ENCODE assay signal across 8 cellular contexts in genomic region chr2:19363474-19363778, GRCh38. TPM values are rescaled to one million over a fixed set of nuclear protein-coding genes. Genes with fewer than 3 reads are reported as not detected.
DNase-seq lines count a peak whose midpoint lies in the region; ATAC-seq and TF ChIP-seq lines count a peak whose summit lies in the region.

No MANE protein-coding gene starts in this region.

- H3K36me3 ChIP-seq in lower lobe of right lung (no peaks in the 10 kb centered on the region), tibial artery (no peaks in the 10 kb centered on the region)

- peak overlapping the region; percentile 87 for H3K4me3 Mint-ChIP-seq in activated CD8-positive, alpha-beta memory T cell treated with anti-CD3 and anti-CD28 coated beads, Interleukin-2, amount 10 ng/mL, durations not matched to agents 7 days and 5 days
- peak overlapping the region; percentile 78 to 92 (median 83) for H3K4me3 Mint-ChIP-seq in brain

- TF ChIP-seq CTCF in brain (conservative IDR thresholded peaks at IDR 0.05): no peak
- no peak for TF ChIP-seq CTCF in lower lobe of right lung (IDR thresholded peaks at IDR 0.05)
- no peak for TF ChIP-seq CTCF in tibial artery (IDR thresholded peaks at IDR 0.05)

- H3K9me3 ChIP-seq in lower lobe of right lung (no peaks in the 10 kb centered on the region), tibial artery (no peaks in the 10 kb centered on the region)

- H3K4me1 Mint-ChIP-seq in activated CD8-positive, alpha-beta memory T cell treated with anti-CD3 and anti-CD28 coated beads, Interleukin-2, amount 10 ng/mL, durations not matched to agents 7 days and 5 days: peaks cover 23% of the 10 kb centered on the region
- peaks cover 23% of the 10 kb centered on the region for H3K4me1 Mint-ChIP-seq in brain

- TF ChIP-seq POLR2A in GM18505 (IDR thresholded peaks at IDR 0.05; ENCODE audit: borderline replicate concordance, extremely low read depth, insufficient read depth, insufficient read length): no peak

- H3K27me3 ChIP-seq in lower lobe of right lung (ENCODE audit: low read depth): peaks cover 35% of the 10 kb centered on the region
- H3K27me3 ChIP-seq in tibial artery: no peaks in the 10 kb centered on the region

- H3K4me3 ChIP-seq in lower lobe of right lung (peak overlapping the region; percentile 71), tibial artery (peak overlapping the region; percentile 57 to 60)

- H3K4me1 ChIP-seq in lower lobe of right lung: peaks cover 11% of the 10 kb centered on the region
- peaks cover 0 to 30% (median 14%) of the 10 kb centered on the region in 4 donors for H3K4me1 ChIP-seq in tibial artery

- H3K36me3 Mint-ChIP-seq in activated CD8-positive, alpha-beta memory T cell treated with anti-CD3 and anti-CD28 coated beads, Interleukin-2, amount 10 ng/mL, durations not matched to agents 7 days and 5 days: no peaks in the 10 kb centered on the region
- H3K36me3 Mint-ChIP-seq in brain: no peaks in the 10 kb centered on the region

- ATAC-seq in activated CD8-positive, alpha-beta memory T cell treated with anti-CD3 and anti-CD28 coated beads, Interleukin-2, amount 10 ng/mL, durations not matched to agents 7 days and 5 days: no peak
- no peak for ATAC-seq in lower lobe of right lung
- ATAC-seq in GM18505 (IDR thresholded peaks at IDR 0.05; ENCODE audit: unreplicated experiment): no peak

- no peak for DNase-seq in activated CD8-positive, alpha-beta memory T cell treated with anti-CD3 and anti-CD28 coated beads, Interleukin-2, amount 10 ng/mL, durations not matched to agents 7 days and 5 days
- no peak for DNase-seq in activated CD8-positive, alpha-beta memory T cell treated with anti-CD3 and anti-CD28 coated beads, Interleukin-2, amount 50 U/mL, for 4 hours
- DNase-seq in lower lobe of right lung: no peak
- DNase-seq in tibial artery: no peak
- no peak for DNase-seq in C1 segment of cervical spinal cord (lab: John Stamatoyannopoulos, UW)
- no peak for DNase-seq in anterior cingulate cortex (lab: John Stamatoyannopoulos, UW)

- H3K27me3 Mint-ChIP-seq in activated CD8-positive, alpha-beta memory T cell treated with anti-CD3 and anti-CD28 coated beads, Interleukin-2, amount 10 ng/mL, durations not matched to agents 7 days and 5 days: peaks cover 83% of the 10 kb centered on the region
- peaks cover 95% of the 10 kb centered on the region for H3K27me3 Mint-ChIP-seq in brain

- no peak overlapping the region for H3K27ac Mint-ChIP-seq in activated CD8-positive, alpha-beta memory T cell treated with anti-CD3 and anti-CD28 coated beads, Interleukin-2, amount 10 ng/mL, durations not matched to agents 7 days and 5 days
- H3K27ac Mint-ChIP-seq in brain: peak overlapping the region in 2 of 5 experiments; percentile 36 to 61

- H3K9me3 Mint-ChIP-seq in activated CD8-positive, alpha-beta memory T cell treated with anti-CD3 and anti-CD28 coated beads, Interleukin-2, amount 10 ng/mL, durations not matched to agents 7 days and 5 days (ENCODE audit: low read depth): no peaks in the 10 kb centered on the region
- no peaks in the 10 kb centered on the region for H3K9me3 Mint-ChIP-seq in brain

- CTCF ChIA-PET in activated CD8-positive, alpha-beta memory T cell treated with anti-CD3 and anti-CD28 coated beads, Interleukin-2, amount 10 ng/mL, durations not matched to agents 7 days and 5 days (lab: Charles Lee): interaction anchor here (1.2 kb wide), 1 partner anchor 14 kb away, joined by 5 read pairs; no protein-coding TSS in a partner anchor

- H3K27ac ChIP-seq in lower lobe of right lung (peak overlapping the region; percentile 53), tibial artery (peak overlapping the region; percentile 55 to 93)

- intact Hi-C loops in lower lobe of right lung (cut with DNase I) (loop anchor here (10.0 kb wide), 1 partner anchor 619 kb away; no protein-coding TSS in a partner anchor), tibial artery (cut with DNase I; ENCODE audit: low total_unique reads) (loop anchor here (5.0 to 10.0 kb wide), 3 partner anchors 439 to 841 kb away; no protein-coding TSS in a partner anchor)

RNA-seq across cellular contexts. Expression of gene OSR1, which starts 5.0 kb away (rescaled TPM):
- total RNA-seq in activated CD8-positive, alpha-beta memory T cell treated with anti-CD3 and anti-CD28 coated beads, Interleukin-2, amount 10 ng/mL, durations not matched to agents 7 days and 5 days: not detected
- 0.44 TPM for polyA plus RNA-seq in brain (ENCODE audit: insufficient read depth, low read depth, low replicate concordance)
- total RNA-seq in lower lobe of right lung: 15.5 TPM

Comparison
In these comparisons a context has a peak if more than half of its experiments do, and no peak if none do; other contexts are left out.
1. RNA of gene OSR1, which starts 5.0 kb away (total RNA-seq): 15.5 TPM in lower lobe of right lung (single experiment); not detected in activated CD8-positive, alpha-beta memory T cell treated with anti-CD3 and anti-CD28 coated beads, Interleukin-2, amount 10 ng/mL, durations not matched to agents 7 days and 5 days; every median in the first group is over 10 times any median in the second.